In the genomic region with DNA sequence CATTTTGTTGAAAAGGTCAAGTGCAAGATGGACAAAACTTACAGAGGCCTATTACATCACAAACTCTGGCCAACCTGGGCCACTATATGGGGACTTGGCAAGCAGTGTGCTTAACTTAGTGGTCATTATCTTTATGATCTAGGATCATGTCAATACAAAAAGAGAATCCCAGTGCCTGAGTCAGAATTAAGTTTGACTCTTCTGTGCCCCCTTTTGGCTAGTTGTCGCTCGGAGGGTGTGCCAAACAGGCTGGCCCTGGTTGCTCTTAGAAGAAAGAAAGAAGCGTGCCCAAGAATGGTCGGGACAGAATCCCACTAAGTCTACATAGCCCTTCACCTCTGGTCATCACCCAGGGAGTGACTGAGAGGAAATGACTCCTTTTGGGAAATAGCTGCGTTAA, we compare ENCODE assay signal across 12 cellular contexts.
A peak's percentile ranks its signal among the peaks of the same experiment; 100 is the strongest.
DNase-seq lines count a peak whose midpoint lies in the region; ATAC-seq, FAIRE-seq and TF ChIP-seq lines count a peak whose summit lies in the region.
"Had no signal": no experiment of that assay in that cellular context is flagged by ENCODE, and none has a peak within 500 bp of the region (broad histone marks: within the 10 kb centered on the region; RNA-seq: fewer than 3 reads in every experiment).

No MANE protein-coding gene starts in this region.

- H3K27me3 ChIP-seq in breast epithelium (no peaks in the 10 kb centered on the region), tibial artery (no peaks in the 10 kb centered on the region)
- H3K27me3 ChIP-seq: gastrocnemius medialis had no signal

- ATAC-seq in WTC11 = peak; percentile 88
- no peak for ATAC-seq in HG03097 (IDR thresholded peaks at IDR 0.05; ENCODE audit: low FRiP score, unreplicated experiment)
- ATAC-seq: gastrocnemius medialis had no signal

- H3K4me1 Mint-ChIP-seq in MCF 10A (ENCODE audit: insufficient read depth, unreplicated experiment) = peaks cover 9% of the 10 kb centered on the region
- H3K4me1 Mint-ChIP-seq in WTC11 = no peaks in the 10 kb centered on the region

- H3K4me3 Mint-ChIP-seq in MCF 10A (ENCODE audit: unreplicated experiment) = no peak overlapping the region
- no peak overlapping the region for H3K4me3 Mint-ChIP-seq in WTC11

- no TSS peak for BruUV-seq in MCF 10A (replicated peaks; lab: Mats Ljungman, UMichigan)

- H3K36me3 ChIP-seq in breast epithelium (no peaks in the 10 kb centered on the region), tibial artery (no peaks in the 10 kb centered on the region)
- H3K36me3 ChIP-seq: gastrocnemius medialis had no signal

- H3K9me3 Mint-ChIP-seq in MCF 10A (ENCODE audit: unreplicated experiment) (no peaks in the 10 kb centered on the region), WTC11 (peaks cover 3% of the 10 kb centered on the region; the same call in 1 of the 2 replicates)
- H3K9me3 Mint-ChIP-seq: activated T-helper 2 cell treated with anti-CD3 and anti-CD28 coated beads, Interferon-gamma antibody, Interleukin-2, Interleukin-4, amounts not matched to agents 10 μg/mL and 5 μg/mL and 100 μg/mL, durations not matched to agents 14 hours and 24 hours and 36 hours had no signal

- H3K27ac ChIP-seq in breast epithelium (no peak overlapping the region), tibial artery (no peak overlapping the region)
- H3K27ac ChIP-seq: gastrocnemius medialis had no signal

- H3K9me3 ChIP-seq in breast epithelium (no peaks in the 10 kb centered on the region), tibial artery (no peaks in the 10 kb centered on the region)
- H3K9me3 ChIP-seq: gastrocnemius medialis had no signal

- intact Hi-C loops in MCF 10A (cut with micrococcal nuclease) (loop anchor here (2.0 kb wide), 1 partner anchor 362 kb away; no protein-coding TSS in a partner anchor), breast epithelium (cut with DNase I; ENCODE audit: low total_unique reads) (no loop called here), tibial artery (cut with DNase I; ENCODE audit: low total_unique reads) (no loop called here)

- no peaks in the 10 kb centered on the region for H3K36me3 Mint-ChIP-seq in MCF 10A (ENCODE audit: insufficient read depth, unreplicated experiment)
- no peaks in the 10 kb centered on the region for H3K36me3 Mint-ChIP-seq in WTC11

- H3K4me3 ChIP-seq in breast epithelium (no peak overlapping the region), epithelial cell of proximal tubule (ENCODE audit: low read depth, low read length) (no peak overlapping the region), tibial artery (no peak overlapping the region)
- H3K4me3 ChIP-seq: gastrocnemius medialis had no signal

- H3K4me1 ChIP-seq in breast epithelium (no peaks in the 10 kb centered on the region), tibial artery (no peaks in the 10 kb centered on the region)
- H3K4me1 ChIP-seq: gastrocnemius medialis had no signal

- TF ChIP-seq CTCF in MCF 10A (IDR thresholded peaks at IDR 0.05; ENCODE audit: unreplicated experiment) (no peak), breast epithelium (IDR thresholded peaks at IDR 0.05) (no peak), WTC11 (IDR thresholded peaks at IDR 0.05) (no peak), epithelial cell of proximal tubule (conservative IDR thresholded peaks at IDR 0.05; ENCODE audit: low read depth, low read length) (peak; percentile 30), tibial artery (IDR thresholded peaks at IDR 0.05) (no peak)

- CTCF ChIA-PET in MCF 10A (lab: Yijun Ruan, JAX) (no interaction called here), WTC11 (lab: Charles Lee) (no interaction called here)

- H3K27me3 Mint-ChIP-seq in MCF 10A (ENCODE audit: insufficient read depth, unreplicated experiment) (no peaks in the 10 kb centered on the region), WTC11 (ENCODE audit: low read depth) (no peaks in the 10 kb centered on the region; the same call in 1 of the 2 replicates)

- POLR2A ChIA-PET in MCF 10A (lab: Yijun Ruan, JAX) (no interaction called here), WTC11 (lab: Charles Lee) (no interaction called here)

- peak; percentile 42 for DNase-seq in MCF 10A (ENCODE audit: unreplicated experiment)
- no peak for DNase-seq in breast epithelium (ENCODE audit: low spot score in 2 of 2)
- peak; percentile 23 for DNase-seq in WTC11 (ENCODE audit: low spot score)
- DNase-seq in epithelial cell of proximal tubule (ENCODE audit: low read depth) = no peak
- DNase-seq in urothelium cell line (ENCODE audit: low spot score) = peak; percentile 9
- DNase-seq in tibial artery = no peak
- DNase-seq in HuH-7.5 (ENCODE audit: low spot score) = no peak
- DNase-seq: AML-193, gastrocnemius medialis, NCI-H146 had no signal

- H3K27ac Mint-ChIP-seq in MCF 10A (ENCODE audit: low read depth, unreplicated experiment) (no peak overlapping the region), WTC11 (no peak overlapping the region)
- H3K27ac Mint-ChIP-seq: activated T-helper 2 cell treated with anti-CD3 and anti-CD28 coated beads, Interferon-gamma antibody, Interleukin-2, Interleukin-4, amounts not matched to agents 10 μg/mL and 5 μg/mL and 100 μg/mL, durations not matched to agents 14 hours and 24 hours and 36 hours had no signal

- TF ChIP-seq POLR2A in breast epithelium (IDR thresholded peaks at IDR 0.05) = no peak

- no peak for FAIRE-seq in urothelium cell line (lab: Jason Lieb, UNC)

TF ChIP-seq in WTC11, 78 proteins besides CTCF, POLR2A, EP300 and RAD21:
- TF ChIP-seq JUN (CRISPR knock-in tag; IDR thresholded peaks at IDR 0.05) = no peak
TF ChIP-seq in WTC11: peak in this region for 0.

Comparison
In these comparisons a context has a peak if more than half of its experiments do, and no peak if none do; other contexts are left out.
1. DNase-seq: peak in MCF 10A (single experiment), WTC11 (single experiment) and urothelium cell line (single experiment); none in breast epithelium (0 of 2), epithelial cell of proximal tubule (single experiment), tibial artery (0 of 2) and HuH-7.5 (single experiment).